ENCODE assay signal across 2 cellular contexts in genomic region chr6:157008568-157008967, GRCh38.
TF ChIP-seq lines count a peak whose summit lies in the region.

No MANE protein-coding gene starts in this region.

TF ChIP-seq in GM23338, 12 proteins besides CTCF, POLR2A, EP300 and RAD21 (continued from another document):
- TF ChIP-seq JUNB (IDR thresholded peaks at IDR 0.05; ENCODE audit: unreplicated experiment) (no peak), ZNF331 (CRISPR knock-in tag; IDR thresholded peaks at IDR 0.05; ENCODE audit: low read depth) (no peak), EZH2phosphoT487 (IDR thresholded peaks at IDR 0.05; ENCODE audit: unreplicated experiment) (no peak), ETS1 (IDR thresholded peaks at IDR 0.05) (no peak), ZNF114 (CRISPR knock-in tag; IDR thresholded peaks at IDR 0.05) (no peak), CREB1 (CRISPR knock-in tag; IDR thresholded peaks at IDR 0.05; ENCODE audit: low read depth) (no peak), ZNF462 (CRISPR knock-in tag; IDR thresholded peaks at IDR 0.05) (no peak), STAT1 (IDR thresholded peaks at IDR 0.05; ENCODE audit: unreplicated experiment) (no peak), REST (IDR thresholded peaks at IDR 0.05; ENCODE audit: unreplicated experiment) (no peak)

TF ChIP-seq in K562, 482 proteins besides CTCF, POLR2A, EP300 and RAD21 (continued from another document):
- TF ChIP-seq ZBTB40 (IDR thresholded peaks at IDR 0.05) (no peak), ZBTB40 (CRISPR knock-in tag; IDR thresholded peaks at IDR 0.05) (no peak), ZNF76 (CRISPR knock-in tag; IDR thresholded peaks at IDR 0.05; ENCODE audit: borderline replicate concordance) (no peak), GABPB1 (CRISPR knock-in tag; IDR thresholded peaks at IDR 0.05) (no peak), KLF10 (CRISPR knock-in tag; IDR thresholded peaks at IDR 0.05) (no peak), ARHGAP35 (IDR thresholded peaks at IDR 0.05; ENCODE audit: partially characterized antibody) (no peak), PHTF2 (CRISPR knock-in tag; IDR thresholded peaks at IDR 0.05) (no peak), CREB5 (CRISPR knock-in tag; IDR thresholded peaks at IDR 0.05) (no peak), HDGF (IDR thresholded peaks at IDR 0.05) (no peak), ZBTB5 (IDR thresholded peaks at IDR 0.05) (no peak), DMBX1 (CRISPR knock-in tag; IDR thresholded peaks at IDR 0.05; ENCODE audit: borderline replicate concordance) (no peak)
